1 cellular context compared by ENCODE assay signal in genomic region chr6:116072368-116072767, GRCh38.
TF ChIP-seq lines count a peak whose summit lies in the region.

No MANE protein-coding gene starts in this region.

TF ChIP-seq in HepG2, 621 proteins besides CTCF, POLR2A, EP300 and RAD21 (continued from another document and continues in another):
- TF ChIP-seq ZNF782 (CRISPR knock-in tag; IDR thresholded peaks at IDR 0.05; ENCODE audit: borderline replicate concordance) (no peak), RBAK (CRISPR knock-in tag; IDR thresholded peaks at IDR 0.05) (no peak), ARNTL (CRISPR knock-in tag; IDR thresholded peaks at IDR 0.05) (peak; percentile 83), ZFAT (CRISPR knock-in tag; conservative IDR thresholded peaks at IDR 0.05) (no peak), RORA (CRISPR knock-in tag; IDR thresholded peaks at IDR 0.05) (no peak), ATF5 (CRISPR knock-in tag; IDR thresholded peaks at IDR 0.05; ENCODE audit: low read depth) (no peak), ZNF337 (CRISPR knock-in tag; IDR thresholded peaks at IDR 0.05; ENCODE audit: borderline replicate concordance, low read depth) (no peak), SRF (IDR thresholded peaks at IDR 0.05; ENCODE audit: low read depth, low read length) (no peak), XRCC5 (optimal IDR thresholded peaks at IDR 0.05; ENCODE audit: low read length) (no peak), ETV5 (CRISPR knock-in tag; IDR thresholded peaks at IDR 0.05; ENCODE audit: borderline replicate concordance) (peak; percentile 18; the same call in 1 of the 2 replicates), ZNF747 (CRISPR knock-in tag; IDR thresholded peaks at IDR 0.05; ENCODE audit: borderline replicate concordance) (no peak), NFYC (CRISPR knock-in tag; IDR thresholded peaks at IDR 0.05) (no peak), HDAC2 (CRISPR knock-in tag; IDR thresholded peaks at IDR 0.05) (no peak), FOSL1 (CRISPR knock-in tag; IDR thresholded peaks at IDR 0.05; ENCODE audit: borderline replicate concordance) (no peak), SPEN (CRISPR knock-in tag; IDR thresholded peaks at IDR 0.05; ENCODE audit: low read depth) (no peak), ZNF552 (CRISPR knock-in tag; IDR thresholded peaks at IDR 0.05; ENCODE audit: borderline replicate concordance) (no peak), ZNF12 (CRISPR knock-in tag; IDR thresholded peaks at IDR 0.05) (no peak), NFATC3 (CRISPR knock-in tag; IDR thresholded peaks at IDR 0.05) (no peak), ZNF235 (CRISPR knock-in tag; IDR thresholded peaks at IDR 0.05; ENCODE audit: borderline replicate concordance) (no peak), NR2F2 (IDR thresholded peaks at IDR 0.05; ENCODE audit: borderline replicate concordance, low read depth) (peak; percentile 25; the same call in 1 of the 2 replicates), ZNF775 (CRISPR knock-in tag; IDR thresholded peaks at IDR 0.05; ENCODE audit: borderline replicate concordance) (no peak), RFX3 (CRISPR knock-in tag; IDR thresholded peaks at IDR 0.05) (no peak), ZNF160 (CRISPR knock-in tag; IDR thresholded peaks at IDR 0.05) (no peak), THYN1 (CRISPR knock-in tag; IDR thresholded peaks at IDR 0.05; ENCODE audit: borderline replicate concordance, low read depth) (no peak), ZNF124 (CRISPR knock-in tag; IDR thresholded peaks at IDR 0.05) (no peak), PHF8 (CRISPR knock-in tag; IDR thresholded peaks at IDR 0.05) (no peak), FOXJ3 (CRISPR knock-in tag; IDR thresholded peaks at IDR 0.05; ENCODE audit: borderline replicate concordance) (no peak), ZNF460 (CRISPR knock-in tag; IDR thresholded peaks at IDR 0.05; ENCODE audit: borderline replicate concordance) (no peak), SYNCRIP (IDR thresholded peaks at IDR 0.05; ENCODE audit: insufficient read depth, low read depth, low read length) (no peak), PLRG1 (conservative IDR thresholded peaks at IDR 0.05) (no peak), FOXP1 (IDR thresholded peaks at IDR 0.05) (peak; percentile 73), FOXP1 (CRISPR knock-in tag; IDR thresholded peaks at IDR 0.05) (peak; percentile 44; the same call in 1 of the 2 replicates), ZZZ3 (CRISPR knock-in tag; IDR thresholded peaks at IDR 0.05; ENCODE audit: borderline replicate concordance) (no peak)
- TF ChIP-seq, protein P1, sequence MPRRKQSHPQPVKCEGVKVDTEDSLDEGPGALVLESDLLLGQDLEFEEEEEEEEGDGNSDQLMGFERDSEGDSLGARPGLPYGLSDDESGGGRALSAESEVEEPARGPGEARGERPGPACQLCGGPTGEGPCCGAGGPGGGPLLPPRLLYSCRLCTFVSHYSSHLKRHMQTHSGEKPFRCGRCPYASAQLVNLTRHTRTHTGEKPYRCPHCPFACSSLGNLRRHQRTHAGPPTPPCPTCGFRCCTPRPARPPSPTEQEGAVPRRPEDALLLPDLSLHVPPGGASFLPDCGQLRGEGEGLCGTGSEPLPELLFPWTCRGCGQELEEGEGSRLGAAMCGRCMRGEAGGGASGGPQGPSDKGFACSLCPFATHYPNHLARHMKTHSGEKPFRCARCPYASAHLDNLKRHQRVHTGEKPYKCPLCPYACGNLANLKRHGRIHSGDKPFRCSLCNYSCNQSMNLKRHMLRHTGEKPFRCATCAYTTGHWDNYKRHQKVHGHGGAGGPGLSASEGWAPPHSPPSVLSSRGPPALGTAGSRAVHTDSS (CRISPR knock-in tag; conservative IDR thresholded peaks at IDR 0.05) = no peak
- TF ChIP-seq, protein P2, sequence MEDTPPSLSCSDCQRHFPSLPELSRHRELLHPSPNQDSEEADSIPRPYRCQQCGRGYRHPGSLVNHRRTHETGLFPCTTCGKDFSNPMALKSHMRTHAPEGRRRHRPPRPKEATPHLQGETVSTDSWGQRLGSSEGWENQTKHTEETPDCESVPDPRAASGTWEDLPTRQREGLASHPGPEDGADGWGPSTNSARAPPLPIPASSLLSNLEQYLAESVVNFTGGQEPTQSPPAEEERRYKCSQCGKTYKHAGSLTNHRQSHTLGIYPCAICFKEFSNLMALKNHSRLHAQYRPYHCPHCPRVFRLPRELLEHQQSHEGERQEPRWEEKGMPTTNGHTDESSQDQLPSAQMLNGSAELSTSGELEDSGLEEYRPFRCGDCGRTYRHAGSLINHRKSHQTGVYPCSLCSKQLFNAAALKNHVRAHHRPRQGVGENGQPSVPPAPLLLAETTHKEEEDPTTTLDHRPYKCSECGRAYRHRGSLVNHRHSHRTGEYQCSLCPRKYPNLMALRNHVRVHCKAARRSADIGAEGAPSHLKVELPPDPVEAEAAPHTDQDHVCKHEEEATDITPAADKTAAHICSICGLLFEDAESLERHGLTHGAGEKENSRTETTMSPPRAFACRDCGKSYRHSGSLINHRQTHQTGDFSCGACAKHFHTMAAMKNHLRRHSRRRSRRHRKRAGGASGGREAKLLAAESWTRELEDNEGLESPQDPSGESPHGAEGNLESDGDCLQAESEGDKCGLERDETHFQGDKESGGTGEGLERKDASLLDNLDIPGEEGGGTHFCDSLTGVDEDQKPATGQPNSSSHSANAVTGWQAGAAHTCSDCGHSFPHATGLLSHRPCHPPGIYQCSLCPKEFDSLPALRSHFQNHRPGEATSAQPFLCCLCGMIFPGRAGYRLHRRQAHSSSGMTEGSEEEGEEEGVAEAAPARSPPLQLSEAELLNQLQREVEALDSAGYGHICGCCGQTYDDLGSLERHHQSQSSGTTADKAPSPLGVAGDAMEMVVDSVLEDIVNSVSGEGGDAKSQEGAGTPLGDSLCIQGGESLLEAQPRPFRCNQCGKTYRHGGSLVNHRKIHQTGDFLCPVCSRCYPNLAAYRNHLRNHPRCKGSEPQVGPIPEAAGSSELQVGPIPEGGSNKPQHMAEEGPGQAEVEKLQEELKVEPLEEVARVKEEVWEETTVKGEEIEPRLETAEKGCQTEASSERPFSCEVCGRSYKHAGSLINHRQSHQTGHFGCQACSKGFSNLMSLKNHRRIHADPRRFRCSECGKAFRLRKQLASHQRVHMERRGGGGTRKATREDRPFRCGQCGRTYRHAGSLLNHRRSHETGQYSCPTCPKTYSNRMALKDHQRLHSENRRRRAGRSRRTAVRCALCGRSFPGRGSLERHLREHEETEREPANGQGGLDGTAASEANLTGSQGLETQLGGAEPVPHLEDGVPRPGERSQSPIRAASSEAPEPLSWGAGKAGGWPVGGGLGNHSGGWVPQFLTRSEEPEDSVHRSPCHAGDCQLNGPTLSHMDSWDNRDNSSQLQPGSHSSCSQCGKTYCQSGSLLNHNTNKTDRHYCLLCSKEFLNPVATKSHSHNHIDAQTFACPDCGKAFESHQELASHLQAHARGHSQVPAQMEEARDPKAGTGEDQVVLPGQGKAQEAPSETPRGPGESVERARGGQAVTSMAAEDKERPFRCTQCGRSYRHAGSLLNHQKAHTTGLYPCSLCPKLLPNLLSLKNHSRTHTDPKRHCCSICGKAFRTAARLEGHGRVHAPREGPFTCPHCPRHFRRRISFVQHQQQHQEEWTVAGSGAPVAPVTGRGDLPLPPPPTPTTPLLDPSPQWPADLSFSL (CRISPR knock-in tag; IDR thresholded peaks at IDR 0.05) = peak; percentile 96
- TF ChIP-seq, protein P3, sequence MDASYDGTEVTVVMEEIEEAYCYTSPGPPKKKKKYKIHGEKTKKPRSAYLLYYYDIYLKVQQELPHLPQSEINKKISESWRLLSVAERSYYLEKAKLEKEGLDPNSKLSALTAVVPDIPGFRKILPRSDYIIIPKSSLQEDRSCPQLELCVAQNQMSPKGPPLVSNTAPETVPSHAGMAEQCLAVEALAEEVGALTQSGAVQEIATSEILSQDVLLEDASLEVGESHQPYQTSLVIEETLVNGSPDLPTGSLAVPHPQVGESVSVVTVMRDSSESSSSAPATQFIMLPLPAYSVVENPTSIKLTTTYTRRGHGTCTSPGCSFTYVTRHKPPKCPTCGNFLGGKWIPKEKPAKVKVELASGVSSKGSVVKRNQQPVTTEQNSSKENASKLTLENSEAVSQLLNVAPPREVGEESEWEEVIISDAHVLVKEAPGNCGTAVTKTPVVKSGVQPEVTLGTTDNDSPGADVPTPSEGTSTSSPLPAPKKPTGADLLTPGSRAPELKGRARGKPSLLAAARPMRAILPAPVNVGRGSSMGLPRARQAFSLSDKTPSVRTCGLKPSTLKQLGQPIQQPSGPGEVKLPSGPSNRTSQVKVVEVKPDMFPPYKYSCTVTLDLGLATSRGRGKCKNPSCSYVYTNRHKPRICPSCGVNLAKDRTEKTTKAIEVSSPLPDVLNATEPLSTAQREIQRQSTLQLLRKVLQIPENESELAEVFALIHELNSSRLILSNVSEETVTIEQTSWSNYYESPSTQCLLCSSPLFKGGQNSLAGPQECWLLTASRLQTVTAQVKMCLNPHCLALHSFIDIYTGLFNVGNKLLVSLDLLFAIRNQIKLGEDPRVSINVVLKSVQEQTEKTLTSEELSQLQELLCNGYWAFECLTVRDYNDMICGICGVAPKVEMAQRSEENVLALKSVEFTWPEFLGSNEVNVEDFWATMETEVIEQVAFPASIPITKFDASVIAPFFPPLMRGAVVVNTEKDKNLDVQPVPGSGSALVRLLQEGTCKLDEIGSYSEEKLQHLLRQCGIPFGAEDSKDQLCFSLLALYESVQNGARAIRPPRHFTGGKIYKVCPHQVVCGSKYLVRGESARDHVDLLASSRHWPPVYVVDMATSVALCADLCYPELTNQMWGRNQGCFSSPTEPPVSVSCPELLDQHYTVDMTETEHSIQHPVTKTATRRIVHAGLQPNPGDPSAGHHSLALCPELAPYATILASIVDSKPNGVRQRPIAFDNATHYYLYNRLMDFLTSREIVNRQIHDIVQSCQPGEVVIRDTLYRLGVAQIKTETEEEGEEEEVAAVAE (CRISPR knock-in tag; IDR thresholded peaks at IDR 0.05; ENCODE audit: borderline replicate concordance) = 0 out of 2 replicates have a peak, but pooled peaks have one; percentile 30
- TF ChIP-seq, protein P4, sequence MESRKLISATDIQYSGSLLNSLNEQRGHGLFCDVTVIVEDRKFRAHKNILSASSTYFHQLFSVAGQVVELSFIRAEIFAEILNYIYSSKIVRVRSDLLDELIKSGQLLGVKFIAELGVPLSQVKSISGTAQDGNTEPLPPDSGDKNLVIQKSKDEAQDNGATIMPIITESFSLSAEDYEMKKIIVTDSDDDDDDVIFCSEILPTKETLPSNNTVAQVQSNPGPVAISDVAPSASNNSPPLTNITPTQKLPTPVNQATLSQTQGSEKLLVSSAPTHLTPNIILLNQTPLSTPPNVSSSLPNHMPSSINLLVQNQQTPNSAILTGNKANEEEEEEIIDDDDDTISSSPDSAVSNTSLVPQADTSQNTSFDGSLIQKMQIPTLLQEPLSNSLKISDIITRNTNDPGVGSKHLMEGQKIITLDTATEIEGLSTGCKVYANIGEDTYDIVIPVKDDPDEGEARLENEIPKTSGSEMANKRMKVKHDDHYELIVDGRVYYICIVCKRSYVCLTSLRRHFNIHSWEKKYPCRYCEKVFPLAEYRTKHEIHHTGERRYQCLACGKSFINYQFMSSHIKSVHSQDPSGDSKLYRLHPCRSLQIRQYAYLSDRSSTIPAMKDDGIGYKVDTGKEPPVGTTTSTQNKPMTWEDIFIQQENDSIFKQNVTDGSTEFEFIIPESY (CRISPR knock-in tag; IDR thresholded peaks at IDR 0.05) = no peak
- TF ChIP-seq, protein P5, sequence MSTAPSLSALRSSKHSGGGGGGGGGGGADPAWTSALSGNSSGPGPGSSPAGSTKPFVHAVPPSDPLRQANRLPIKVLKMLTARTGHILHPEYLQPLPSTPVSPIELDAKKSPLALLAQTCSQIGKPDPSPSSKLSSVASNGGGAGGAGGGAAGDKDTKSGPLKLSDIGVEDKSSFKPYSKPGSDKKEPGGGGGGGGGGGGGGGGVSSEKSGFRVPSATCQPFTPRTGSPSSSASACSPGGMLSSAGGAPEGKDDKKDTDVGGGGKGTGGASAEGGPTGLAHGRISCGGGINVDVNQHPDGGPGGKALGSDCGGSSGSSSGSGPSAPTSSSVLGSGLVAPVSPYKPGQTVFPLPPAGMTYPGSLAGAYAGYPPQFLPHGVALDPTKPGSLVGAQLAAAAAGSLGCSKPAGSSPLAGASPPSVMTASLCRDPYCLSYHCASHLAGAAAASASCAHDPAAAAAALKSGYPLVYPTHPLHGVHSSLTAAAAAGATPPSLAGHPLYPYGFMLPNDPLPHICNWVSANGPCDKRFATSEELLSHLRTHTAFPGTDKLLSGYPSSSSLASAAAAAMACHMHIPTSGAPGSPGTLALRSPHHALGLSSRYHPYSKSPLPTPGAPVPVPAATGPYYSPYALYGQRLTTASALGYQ (CRISPR knock-in tag; IDR thresholded peaks at IDR 0.05) = no peak
- TF ChIP-seq, protein P6, sequence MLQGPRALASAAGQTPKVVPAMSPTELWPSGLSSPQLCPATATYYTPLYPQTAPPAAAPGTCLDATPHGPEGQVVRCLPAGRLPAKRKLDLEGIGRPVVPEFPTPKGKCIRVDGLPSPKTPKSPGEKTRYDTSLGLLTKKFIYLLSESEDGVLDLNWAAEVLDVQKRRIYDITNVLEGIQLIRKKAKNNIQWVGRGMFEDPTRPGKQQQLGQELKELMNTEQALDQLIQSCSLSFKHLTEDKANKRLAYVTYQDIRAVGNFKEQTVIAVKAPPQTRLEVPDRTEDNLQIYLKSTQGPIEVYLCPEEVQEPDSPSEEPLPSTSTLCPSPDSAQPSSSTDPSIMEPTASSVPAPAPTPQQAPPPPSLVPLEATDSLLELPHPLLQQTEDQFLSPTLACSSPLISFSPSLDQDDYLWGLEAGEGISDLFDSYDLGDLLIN (CRISPR knock-in tag; IDR thresholded peaks at IDR 0.05; ENCODE audit: borderline replicate concordance) = no peak
- TF ChIP-seq, protein P7, sequence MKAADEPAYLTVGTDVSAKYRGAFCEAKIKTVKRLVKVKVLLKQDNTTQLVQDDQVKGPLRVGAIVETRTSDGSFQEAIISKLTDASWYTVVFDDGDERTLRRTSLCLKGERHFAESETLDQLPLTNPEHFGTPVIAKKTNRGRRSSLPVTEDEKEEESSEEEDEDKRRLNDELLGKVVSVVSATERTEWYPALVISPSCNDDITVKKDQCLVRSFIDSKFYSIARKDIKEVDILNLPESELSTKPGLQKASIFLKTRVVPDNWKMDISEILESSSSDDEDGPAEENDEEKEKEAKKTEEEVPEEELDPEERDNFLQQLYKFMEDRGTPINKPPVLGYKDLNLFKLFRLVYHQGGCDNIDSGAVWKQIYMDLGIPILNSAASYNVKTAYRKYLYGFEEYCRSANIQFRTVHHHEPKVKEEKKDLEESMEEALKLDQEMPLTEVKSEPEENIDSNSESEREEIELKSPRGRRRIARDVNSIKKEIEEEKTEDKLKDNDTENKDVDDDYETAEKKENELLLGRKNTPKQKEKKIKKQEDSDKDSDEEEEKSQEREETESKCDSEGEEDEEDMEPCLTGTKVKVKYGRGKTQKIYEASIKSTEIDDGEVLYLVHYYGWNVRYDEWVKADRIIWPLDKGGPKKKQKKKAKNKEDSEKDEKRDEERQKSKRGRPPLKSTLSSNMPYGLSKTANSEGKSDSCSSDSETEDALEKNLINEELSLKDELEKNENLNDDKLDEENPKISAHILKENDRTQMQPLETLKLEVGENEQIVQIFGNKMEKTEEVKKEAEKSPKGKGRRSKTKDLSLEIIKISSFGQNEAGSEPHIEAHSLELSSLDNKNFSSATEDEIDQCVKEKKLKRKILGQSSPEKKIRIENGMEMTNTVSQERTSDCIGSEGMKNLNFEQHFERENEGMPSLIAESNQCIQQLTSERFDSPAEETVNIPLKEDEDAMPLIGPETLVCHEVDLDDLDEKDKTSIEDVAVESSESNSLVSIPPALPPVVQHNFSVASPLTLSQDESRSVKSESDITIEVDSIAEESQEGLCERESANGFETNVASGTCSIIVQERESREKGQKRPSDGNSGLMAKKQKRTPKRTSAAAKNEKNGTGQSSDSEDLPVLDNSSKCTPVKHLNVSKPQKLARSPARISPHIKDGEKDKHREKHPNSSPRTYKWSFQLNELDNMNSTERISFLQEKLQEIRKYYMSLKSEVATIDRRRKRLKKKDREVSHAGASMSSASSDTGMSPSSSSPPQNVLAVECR (CRISPR knock-in tag; IDR thresholded peaks at IDR 0.05; ENCODE audit: borderline replicate concordance) = no peak
